Comparison of ENCODE assay signal across 1 cellular context in the genomic region with DNA sequence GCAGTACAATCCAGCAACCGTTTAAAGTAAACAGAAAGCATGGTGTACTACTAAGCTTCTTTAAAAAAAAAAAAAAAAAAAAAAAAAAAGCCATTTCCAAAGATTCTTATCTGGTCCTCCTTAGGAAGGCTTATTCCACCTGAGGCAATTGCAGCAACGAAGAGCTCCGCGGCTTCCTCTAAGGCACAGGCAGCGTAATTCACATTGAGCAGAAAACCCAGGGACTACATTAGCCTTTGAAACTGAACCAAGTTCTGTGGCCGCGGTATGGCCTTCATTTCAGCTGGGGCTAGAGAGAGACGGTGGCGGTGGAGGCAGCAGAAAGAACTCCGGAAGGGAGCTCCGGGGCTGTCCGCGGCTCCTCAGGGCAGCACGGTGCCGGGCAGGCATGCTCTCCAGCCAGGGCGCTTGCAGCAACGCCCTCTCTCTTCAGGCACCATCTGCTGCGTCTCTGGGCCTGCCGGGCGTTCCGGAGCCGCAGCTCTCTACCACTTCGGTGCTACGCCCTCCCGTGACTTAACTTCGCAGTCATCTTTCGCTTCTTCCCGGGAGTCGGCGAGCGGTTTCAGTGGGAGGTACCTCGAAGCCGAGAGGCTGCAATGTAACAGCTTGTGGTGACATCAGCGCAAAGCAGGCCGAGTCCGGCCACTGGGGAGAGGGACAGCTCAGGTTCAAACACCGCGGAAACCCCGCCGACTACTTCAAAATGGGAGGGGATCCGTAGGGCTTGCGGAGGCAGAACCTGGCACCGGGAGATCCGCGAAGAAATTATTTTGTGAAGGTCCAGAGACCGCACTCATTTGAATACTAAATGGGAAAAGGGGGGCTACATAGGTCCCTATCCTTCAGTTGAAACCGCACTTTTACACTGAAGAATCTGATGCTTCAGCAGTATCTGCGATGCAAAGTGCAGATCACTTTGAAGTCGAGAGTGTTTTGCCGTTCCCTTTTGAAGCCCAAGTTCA.
TF ChIP-seq lines count a peak whose summit lies in the region.

No MANE protein-coding gene starts in this region.

TF ChIP-seq in HepG2, 621 proteins besides CTCF, POLR2A, EP300 and RAD21 (continued from another document and continues in another):
- TF ChIP-seq GABPA (IDR thresholded peaks at IDR 0.05; ENCODE audit: low read depth, low read length) (no peak), GABPA (CRISPR knock-in tag; IDR thresholded peaks at IDR 0.05; ENCODE audit: low read depth) (0 out of 2 replicates have a peak, but pooled peaks have one; percentile 10), PRDM4 (CRISPR knock-in tag; IDR thresholded peaks at IDR 0.05; ENCODE audit: borderline replicate concordance) (0 out of 2 replicates have a peak, but pooled peaks have one; percentile 38), GLI4 (CRISPR knock-in tag; IDR thresholded peaks at IDR 0.05; ENCODE audit: borderline replicate concordance) (peak; percentile 94; the same call in 1 of the 2 replicates), SOX5 (CRISPR knock-in tag; IDR thresholded peaks at IDR 0.05; ENCODE audit: borderline replicate concordance) (peak; percentile 56; the same call in 1 of the 2 replicates), PHB2 (IDR thresholded peaks at IDR 0.05; ENCODE audit: partially characterized antibody) (no peak), ZBTB7A (CRISPR knock-in tag; IDR thresholded peaks at IDR 0.05) (no peak), ZBTB21 (CRISPR knock-in tag; IDR thresholded peaks at IDR 0.05) (peak; percentile 90), ZBTB33 (CRISPR knock-in tag; IDR thresholded peaks at IDR 0.05) (peak; percentile 66), JUN (CRISPR knock-in tag; IDR thresholded peaks at IDR 0.05) (peak; percentile 93), MXD4 (CRISPR knock-in tag; IDR thresholded peaks at IDR 0.05) (peak; percentile 72; the same call in 1 of the 2 replicates), CHCHD3 (CRISPR knock-in tag; IDR thresholded peaks at IDR 0.05) (peak; percentile 78; the same call in 1 of the 2 replicates), AGO1 (IDR thresholded peaks at IDR 0.05; ENCODE audit: low read depth, low read length, poor library complexity, severe bottlenecking) (peak; percentile 85), ZNF124 (CRISPR knock-in tag; IDR thresholded peaks at IDR 0.05) (peak; percentile 93; the same call in 1 of the 2 replicates), ZNF709 (CRISPR knock-in tag; IDR thresholded peaks at IDR 0.05) (peak; percentile 76; the same call in 1 of the 2 replicates), ZNF350 (CRISPR knock-in tag; IDR thresholded peaks at IDR 0.05; ENCODE audit: borderline replicate concordance, low read depth) (peak; percentile 97), HNF1A (IDR thresholded peaks at IDR 0.05; ENCODE audit: low read depth) (peak; percentile 56; the same call in 1 of the 2 replicates), HNF1A (CRISPR knock-in tag; IDR thresholded peaks at IDR 0.05; ENCODE audit: borderline replicate concordance) (peak; percentile 87; the same call in 1 of the 2 replicates), NFE2L2 (IDR thresholded peaks at IDR 0.05; ENCODE audit: low read length) (no peak), MXI1 (IDR thresholded peaks at IDR 0.05; ENCODE audit: borderline replicate concordance, low read depth, low read length) (peak; percentile 80; the same call in 1 of the 3 replicates)
- TF ChIP-seq, protein P1, sequence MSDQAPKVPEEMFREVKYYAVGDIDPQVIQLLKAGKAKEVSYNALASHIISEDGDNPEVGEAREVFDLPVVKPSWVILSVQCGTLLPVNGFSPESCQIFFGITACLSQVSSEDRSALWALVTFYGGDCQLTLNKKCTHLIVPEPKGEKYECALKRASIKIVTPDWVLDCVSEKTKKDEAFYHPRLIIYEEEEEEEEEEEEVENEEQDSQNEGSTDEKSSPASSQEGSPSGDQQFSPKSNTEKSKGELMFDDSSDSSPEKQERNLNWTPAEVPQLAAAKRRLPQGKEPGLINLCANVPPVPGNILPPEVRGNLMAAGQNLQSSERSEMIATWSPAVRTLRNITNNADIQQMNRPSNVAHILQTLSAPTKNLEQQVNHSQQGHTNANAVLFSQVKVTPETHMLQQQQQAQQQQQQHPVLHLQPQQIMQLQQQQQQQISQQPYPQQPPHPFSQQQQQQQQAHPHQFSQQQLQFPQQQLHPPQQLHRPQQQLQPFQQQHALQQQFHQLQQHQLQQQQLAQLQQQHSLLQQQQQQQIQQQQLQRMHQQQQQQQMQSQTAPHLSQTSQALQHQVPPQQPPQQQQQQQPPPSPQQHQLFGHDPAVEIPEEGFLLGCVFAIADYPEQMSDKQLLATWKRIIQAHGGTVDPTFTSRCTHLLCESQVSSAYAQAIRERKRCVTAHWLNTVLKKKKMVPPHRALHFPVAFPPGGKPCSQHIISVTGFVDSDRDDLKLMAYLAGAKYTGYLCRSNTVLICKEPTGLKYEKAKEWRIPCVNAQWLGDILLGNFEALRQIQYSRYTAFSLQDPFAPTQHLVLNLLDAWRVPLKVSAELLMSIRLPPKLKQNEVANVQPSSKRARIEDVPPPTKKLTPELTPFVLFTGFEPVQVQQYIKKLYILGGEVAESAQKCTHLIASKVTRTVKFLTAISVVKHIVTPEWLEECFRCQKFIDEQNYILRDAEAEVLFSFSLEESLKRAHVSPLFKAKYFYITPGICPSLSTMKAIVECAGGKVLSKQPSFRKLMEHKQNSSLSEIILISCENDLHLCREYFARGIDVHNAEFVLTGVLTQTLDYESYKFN (CRISPR knock-in tag; conservative IDR thresholded peaks at IDR 0.05) = peak; percentile 74
- TF ChIP-seq, protein P2, sequence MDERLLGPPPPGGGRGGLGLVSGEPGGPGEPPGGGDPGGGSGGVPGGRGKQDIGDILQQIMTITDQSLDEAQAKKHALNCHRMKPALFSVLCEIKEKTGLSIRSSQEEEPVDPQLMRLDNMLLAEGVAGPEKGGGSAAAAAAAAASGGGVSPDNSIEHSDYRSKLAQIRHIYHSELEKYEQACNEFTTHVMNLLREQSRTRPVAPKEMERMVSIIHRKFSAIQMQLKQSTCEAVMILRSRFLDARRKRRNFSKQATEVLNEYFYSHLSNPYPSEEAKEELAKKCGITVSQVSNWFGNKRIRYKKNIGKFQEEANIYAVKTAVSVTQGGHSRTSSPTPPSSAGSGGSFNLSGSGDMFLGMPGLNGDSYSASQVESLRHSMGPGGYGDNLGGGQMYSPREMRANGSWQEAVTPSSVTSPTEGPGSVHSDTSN (CRISPR knock-in tag; IDR thresholded peaks at IDR 0.05) = peak; percentile 37; the same call in 1 of the 2 replicates
- TF ChIP-seq, protein P3, sequence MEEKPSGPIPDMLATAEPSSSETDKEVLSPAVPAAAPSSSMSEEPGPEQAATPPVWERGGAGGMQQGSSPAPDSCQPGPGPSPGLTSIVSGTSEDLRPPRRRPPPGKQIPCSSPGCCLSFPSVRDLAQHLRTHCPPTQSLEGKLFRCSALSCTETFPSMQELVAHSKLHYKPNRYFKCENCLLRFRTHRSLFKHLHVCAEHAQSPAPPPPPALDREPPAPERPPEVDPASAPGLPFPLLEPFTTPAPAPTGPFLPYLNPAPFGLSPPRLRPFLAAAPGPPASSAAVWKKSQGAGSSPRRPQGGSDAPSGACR (CRISPR knock-in tag; IDR thresholded peaks at IDR 0.05) = peak; percentile 66
- TF ChIP-seq, protein P4, sequence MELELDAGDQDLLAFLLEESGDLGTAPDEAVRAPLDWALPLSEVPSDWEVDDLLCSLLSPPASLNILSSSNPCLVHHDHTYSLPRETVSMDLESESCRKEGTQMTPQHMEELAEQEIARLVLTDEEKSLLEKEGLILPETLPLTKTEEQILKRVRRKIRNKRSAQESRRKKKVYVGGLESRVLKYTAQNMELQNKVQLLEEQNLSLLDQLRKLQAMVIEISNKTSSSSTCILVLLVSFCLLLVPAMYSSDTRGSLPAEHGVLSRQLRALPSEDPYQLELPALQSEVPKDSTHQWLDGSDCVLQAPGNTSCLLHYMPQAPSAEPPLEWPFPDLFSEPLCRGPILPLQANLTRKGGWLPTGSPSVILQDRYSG (CRISPR knock-in tag; IDR thresholded peaks at IDR 0.05) = no peak
- TF ChIP-seq, protein P5, sequence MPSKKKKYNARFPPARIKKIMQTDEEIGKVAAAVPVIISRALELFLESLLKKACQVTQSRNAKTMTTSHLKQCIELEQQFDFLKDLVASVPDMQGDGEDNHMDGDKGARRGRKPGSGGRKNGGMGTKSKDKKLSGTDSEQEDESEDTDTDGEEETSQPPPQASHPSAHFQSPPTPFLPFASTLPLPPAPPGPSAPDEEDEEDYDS (CRISPR knock-in tag; IDR thresholded peaks at IDR 0.05) = peak; percentile 87
- TF ChIP-seq, protein P6, sequence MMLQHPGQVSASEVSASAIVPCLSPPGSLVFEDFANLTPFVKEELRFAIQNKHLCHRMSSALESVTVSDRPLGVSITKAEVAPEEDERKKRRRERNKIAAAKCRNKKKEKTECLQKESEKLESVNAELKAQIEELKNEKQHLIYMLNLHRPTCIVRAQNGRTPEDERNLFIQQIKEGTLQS (CRISPR knock-in tag; IDR thresholded peaks at IDR 0.05) = peak; percentile 84; the same call in 1 of the 2 replicates
- TF ChIP-seq, protein P7, sequence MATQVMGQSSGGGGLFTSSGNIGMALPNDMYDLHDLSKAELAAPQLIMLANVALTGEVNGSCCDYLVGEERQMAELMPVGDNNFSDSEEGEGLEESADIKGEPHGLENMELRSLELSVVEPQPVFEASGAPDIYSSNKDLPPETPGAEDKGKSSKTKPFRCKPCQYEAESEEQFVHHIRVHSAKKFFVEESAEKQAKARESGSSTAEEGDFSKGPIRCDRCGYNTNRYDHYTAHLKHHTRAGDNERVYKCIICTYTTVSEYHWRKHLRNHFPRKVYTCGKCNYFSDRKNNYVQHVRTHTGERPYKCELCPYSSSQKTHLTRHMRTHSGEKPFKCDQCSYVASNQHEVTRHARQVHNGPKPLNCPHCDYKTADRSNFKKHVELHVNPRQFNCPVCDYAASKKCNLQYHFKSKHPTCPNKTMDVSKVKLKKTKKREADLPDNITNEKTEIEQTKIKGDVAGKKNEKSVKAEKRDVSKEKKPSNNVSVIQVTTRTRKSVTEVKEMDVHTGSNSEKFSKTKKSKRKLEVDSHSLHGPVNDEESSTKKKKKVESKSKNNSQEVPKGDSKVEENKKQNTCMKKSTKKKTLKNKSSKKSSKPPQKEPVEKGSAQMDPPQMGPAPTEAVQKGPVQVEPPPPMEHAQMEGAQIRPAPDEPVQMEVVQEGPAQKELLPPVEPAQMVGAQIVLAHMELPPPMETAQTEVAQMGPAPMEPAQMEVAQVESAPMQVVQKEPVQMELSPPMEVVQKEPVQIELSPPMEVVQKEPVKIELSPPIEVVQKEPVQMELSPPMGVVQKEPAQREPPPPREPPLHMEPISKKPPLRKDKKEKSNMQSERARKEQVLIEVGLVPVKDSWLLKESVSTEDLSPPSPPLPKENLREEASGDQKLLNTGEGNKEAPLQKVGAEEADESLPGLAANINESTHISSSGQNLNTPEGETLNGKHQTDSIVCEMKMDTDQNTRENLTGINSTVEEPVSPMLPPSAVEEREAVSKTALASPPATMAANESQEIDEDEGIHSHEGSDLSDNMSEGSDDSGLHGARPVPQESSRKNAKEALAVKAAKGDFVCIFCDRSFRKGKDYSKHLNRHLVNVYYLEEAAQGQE (IDR thresholded peaks at IDR 0.05; ENCODE audit: borderline replicate concordance in 1 of 2, low read depth in 1 of 2, low read length in 2 of 2) = peak in 1 of 2 experiments; percentile 64; a peak in 1 of 4 replicates
